Comparison of ENCODE assay signal across 8 cellular contexts in the genomic region with DNA sequence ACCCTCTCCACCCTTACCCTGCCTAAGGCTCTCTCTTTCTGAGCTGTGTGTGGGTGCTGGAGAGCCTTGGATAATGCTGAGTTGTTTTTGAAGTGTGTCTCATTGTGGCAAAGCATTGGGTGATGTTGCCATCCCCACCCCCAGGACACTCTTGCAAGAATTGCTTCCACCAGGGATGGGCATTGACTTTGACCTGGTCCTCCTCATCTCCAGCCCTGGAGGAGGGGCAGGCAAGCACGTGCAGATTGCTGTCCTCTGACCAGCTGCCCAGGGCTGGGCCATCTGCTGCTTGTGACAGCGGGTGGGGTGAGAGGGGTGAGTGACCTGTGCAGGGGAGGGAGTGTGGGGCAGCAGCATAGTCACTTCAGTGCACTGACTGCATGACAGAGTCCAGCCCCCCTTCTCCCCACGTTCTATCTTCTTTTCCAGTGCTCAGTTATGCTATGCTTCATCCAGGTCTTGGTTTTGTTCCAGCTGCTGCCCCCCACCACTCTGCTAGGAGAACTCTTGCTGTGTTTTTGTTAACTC. TPM values are rescaled to one million over a fixed set of nuclear protein-coding genes. Genes with fewer than 3 reads are reported as not detected.
DNase-seq lines count a peak whose midpoint lies in the region; ATAC-seq and TF ChIP-seq lines count a peak whose summit lies in the region.

No MANE protein-coding gene starts in this region.

- H3K4me1 Mint-ChIP-seq in stimulated activated naive B cell treated with anti-CD40 and anti-IgM and Interleukin-4, amounts not matched to agents 10 μg/mL and 1 μg/mL and 100 μg/mL, for 72 hours: peaks cover 64 to 96% of the 10 kb centered on the region in 2 donors

- DNase-seq in DMS53 (lab: John Stamatoyannopoulos, UW): peak; percentile 59
- no peak for DNase-seq in DMS53 treated with DMSO at 0.1 percent for 48 hours (lab: John Stamatoyannopoulos, UW; ENCODE audit: unreplicated experiment)
- DNase-seq in WERI-Rb-1: peak; percentile 91
- DNase-seq in right cardiac atrium: peak in 2 of 3 donors; percentile 60 to 66
- no peak for DNase-seq in stimulated activated naive B cell treated with anti-CD40 and anti-IgM and Interleukin-4, amounts not matched to agents 10 μg/mL and 1 μg/mL and 100 μg/mL, for 72 hours
- DNase-seq in NCI-H524 treated with DMSO at 0.1 percent for 48 hours (lab: John Stamatoyannopoulos, UW): no peak

- peaks cover 24% of the 10 kb centered on the region for H3K36me3 ChIP-seq in WERI-Rb-1

- intact Hi-C loops in right cardiac atrium (cut with DNase I): no loop called here

- H3K27me3 ChIP-seq in WERI-Rb-1 (ENCODE audit: insufficient read depth, low read depth, severe bottlenecking): no peaks in the 10 kb centered on the region
- H3K27me3 ChIP-seq in right cardiac atrium (ENCODE audit: control insufficient read depth, insufficient read depth): no peaks in the 10 kb centered on the region

- H3K4me1 ChIP-seq in right cardiac atrium (ENCODE audit: control insufficient read depth, insufficient read depth, low read length): peaks cover 41% of the 10 kb centered on the region

- H3K27ac ChIP-seq in WERI-Rb-1 (peak overlapping the region; percentile 70), right cardiac atrium (ENCODE audit: low read length) (no peak overlapping the region)

- peaks cover 31 to 41% of the 10 kb centered on the region in 2 donors for H3K36me3 Mint-ChIP-seq in stimulated activated naive B cell treated with anti-CD40 and anti-IgM and Interleukin-4, amounts not matched to agents 10 μg/mL and 1 μg/mL and 100 μg/mL, for 72 hours

- 10% methylated on average over 3 of the region's 3 CpGs for WGBS in right cardiac atrium

- peak overlapping the region; percentile 75 for H3K27ac Mint-ChIP-seq in stimulated activated naive B cell treated with anti-CD40 and anti-IgM and Interleukin-4, amounts not matched to agents 10 μg/mL and 1 μg/mL and 100 μg/mL, for 72 hours

- H3K9me3 Mint-ChIP-seq in stimulated activated naive B cell treated with anti-CD40 and anti-IgM and Interleukin-4, amounts not matched to agents 10 μg/mL and 1 μg/mL and 100 μg/mL, for 72 hours: peaks cover 12 to 16% of the 10 kb centered on the region in 2 donors

- H3K9me3 ChIP-seq in WERI-Rb-1 (ENCODE audit: severe bottlenecking) (peaks cover 18% of the 10 kb centered on the region), right cardiac atrium (ENCODE audit: control insufficient read depth, low read length) (no peaks in the 10 kb centered on the region)

- H3K27me3 Mint-ChIP-seq in stimulated activated naive B cell treated with anti-CD40 and anti-IgM and Interleukin-4, amounts not matched to agents 10 μg/mL and 1 μg/mL and 100 μg/mL, for 72 hours: no peaks in the 10 kb centered on the region

- H3K4me3 ChIP-seq in WERI-Rb-1 (ENCODE audit: low read depth, low read length) (no peak overlapping the region), right cardiac atrium (ENCODE audit: low read length) (no peak overlapping the region)

- TF ChIP-seq CTCF in WERI-Rb-1 (IDR thresholded peaks at IDR 0.05; ENCODE audit: low read depth, low read length): no peak

- peak; percentile 42 to 59 for ATAC-seq in right cardiac atrium
- ATAC-seq in stimulated activated naive B cell treated with anti-CD40 and anti-IgM and Interleukin-4, amounts not matched to agents 10 μg/mL and 1 μg/mL and 100 μg/mL, for 72 hours (replicated peaks): peak; percentile 10 to 15
- ATAC-seq in activated CD4-positive, CD25-positive, alpha-beta regulatory T cell treated with anti-CD3 and anti-CD28 coated beads, Interleukin-2, amount 50 U/mL, for 24 hours: no peak
- no peak for ATAC-seq in HG03378 (IDR thresholded peaks at IDR 0.05; ENCODE audit: unreplicated experiment)

- H3K4me3 Mint-ChIP-seq in stimulated activated naive B cell treated with anti-CD40 and anti-IgM and Interleukin-4, amounts not matched to agents 10 μg/mL and 1 μg/mL and 100 μg/mL, for 72 hours: peak overlapping the region; percentile 1 to 33

RNA-seq across cellular contexts. Expression of a gene that starts 26.2 kb away (rescaled TPM):
- 10 to 100 TPM; 16.5 to 25.9 (median 22.1) TPM for total RNA-seq in right cardiac atrium
- 9.1 TPM for polyA plus RNA-seq in right cardiac atrium

Comparison
In these comparisons a context has a peak if more than half of its experiments do, and no peak if none do; other contexts are left out.
1. DNase-seq: peak in DMS53 (single experiment), WERI-Rb-1 (single experiment) and right cardiac atrium (2 of 3); none in DMS53 treated with DMSO at 0.1 percent for 48 hours (single experiment), stimulated activated naive B cell treated with anti-CD40 and anti-IgM and Interleukin-4, amounts not matched to agents 10 μg/mL and 1 μg/mL and 100 μg/mL, for 72 hours (single experiment) and NCI-H524 treated with DMSO at 0.1 percent for 48 hours (single experiment).
2. ATAC-seq: peak in right cardiac atrium (2 of 2) and stimulated activated naive B cell treated with anti-CD40 and anti-IgM and Interleukin-4, amounts not matched to agents 10 μg/mL and 1 μg/mL and 100 μg/mL, for 72 hours (2 of 2); none in activated CD4-positive, CD25-positive, alpha-beta regulatory T cell treated with anti-CD3 and anti-CD28 coated beads, Interleukin-2, amount 50 U/mL, for 24 hours (0 of 2) and HG03378 (single experiment).